In the genomic region with DNA sequence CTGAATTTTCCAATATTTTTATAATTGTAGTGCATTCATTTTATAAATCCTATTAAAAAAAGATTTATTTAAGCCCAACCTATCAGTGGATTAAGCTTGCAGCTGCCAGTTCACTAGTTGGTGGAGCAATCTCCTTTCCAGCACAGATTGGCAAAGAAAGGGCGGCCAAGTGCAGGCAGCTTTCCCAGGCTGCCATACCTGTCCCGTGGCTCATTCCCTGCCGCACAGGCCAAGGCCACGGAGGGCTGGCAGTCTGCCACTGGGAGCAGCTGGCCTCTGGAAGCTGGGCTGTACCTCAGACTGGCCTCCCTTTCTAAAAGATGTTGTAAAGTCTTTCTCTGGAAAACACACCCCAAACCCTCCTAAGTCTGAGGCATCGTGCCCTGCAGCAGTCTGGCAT, we compare ENCODE assay signal across 8 cellular contexts.
DNase-seq lines count a peak whose midpoint lies in the region; ATAC-seq and TF ChIP-seq lines count a peak whose summit lies in the region.

No MANE protein-coding gene starts in this region.

- H3K23ac ChIP-seq in trophoblast cell (ENCODE audit: low read length), result no peak overlapping the region

- WGBS in trophoblast cell (ENCODE audit: extremely low coverage, insufficient coverage, insufficient read length), result no CpG with 5 or more reads among the region's 5 CpGs

- no peak overlapping the region for H3K14ac ChIP-seq in trophoblast cell (ENCODE audit: low read length)

- H4K8ac ChIP-seq in trophoblast cell (ENCODE audit: low read depth, low read length), result no peak overlapping the region

- no peak overlapping the region for H4K91ac ChIP-seq in trophoblast cell (ENCODE audit: low read depth, low read length)

- no peak overlapping the region for H2BK12ac ChIP-seq in trophoblast cell (ENCODE audit: low read length)

- H3K27me3 ChIP-seq in fibroblast of lung (ENCODE audit: control insufficient read depth, insufficient read depth, low read length) (no peaks in the 10 kb centered on the region), trophoblast cell (ENCODE audit: insufficient read depth, low read length) (no peaks in the 10 kb centered on the region)

- no peak overlapping the region for H3K4me2 ChIP-seq in fibroblast of lung (ENCODE audit: extremely low read depth, insufficient read depth, low read length)
- H3K4me2 ChIP-seq in trophoblast cell (ENCODE audit: low read length), result no peak overlapping the region

- no peak overlapping the region for H4K12ac ChIP-seq in trophoblast cell (ENCODE audit: low read depth, low read length)

- H3K9me3 ChIP-seq in fibroblast of lung (ENCODE audit: control insufficient read depth, insufficient read depth, low read depth, low read length) (no peaks in the 10 kb centered on the region), trophoblast cell (ENCODE audit: insufficient read depth, low read depth, low read length) (no peaks in the 10 kb centered on the region)

- no peak overlapping the region for H2AK5ac ChIP-seq in trophoblast cell (ENCODE audit: low read length)

- no peaks in the 10 kb centered on the region for H3K79me1 ChIP-seq in trophoblast cell (ENCODE audit: low read length)

- H3K27ac ChIP-seq in fibroblast of lung (ENCODE audit: insufficient read depth, low read length), result no peak overlapping the region
- H3K27ac ChIP-seq in trophoblast cell (ENCODE audit: low read depth, low read length), result no peak overlapping the region

- DNase-seq in EH (ENCODE audit: low read depth) (peak; percentile 62), NCI-H82 (lab: John Stamatoyannopoulos, UW) (peak; percentile 77), fibroblast of lung (ENCODE audit: low read depth in 2 of 2) (peak; percentile 86 to 90), trophoblast cell (no peak), T-helper 9 cell (no peak)
- no peak for DNase-seq in activated CD4-positive, alpha-beta T cell treated with anti-CD3 and anti-CD28 coated beads, Interleukin-2, amount 50 U/mL, for 48 hours

- H3K18ac ChIP-seq in trophoblast cell (ENCODE audit: low read length), result no peak overlapping the region

- H2AFZ ChIP-seq in fibroblast of lung (ENCODE audit: low read length) (no peak overlapping the region), trophoblast cell (ENCODE audit: insufficient read depth, low read length, poor library complexity) (no peak overlapping the region)

- H3K4me1 ChIP-seq in fibroblast of lung (ENCODE audit: control insufficient read depth, extremely low read depth, insufficient read depth, low read length) (no peaks in the 10 kb centered on the region), trophoblast cell (ENCODE audit: control insufficient read depth in 1 of 2, insufficient read depth in 2 of 2, low read length in 2 of 2) (no peaks in the 10 kb centered on the region)

- ATAC-seq in GM19324 (IDR thresholded peaks at IDR 0.05; ENCODE audit: low FRiP score, unreplicated experiment) (no peak), HG02938 (IDR thresholded peaks at IDR 0.05; ENCODE audit: unreplicated experiment) (no peak)

- no peaks in the 10 kb centered on the region for H3K36me3 ChIP-seq in fibroblast of lung (ENCODE audit: control insufficient read depth, insufficient read depth, low read length)
- H3K36me3 ChIP-seq in trophoblast cell (ENCODE audit: control insufficient read depth in 1 of 2, insufficient read depth in 2 of 2, low read length in 2 of 2), result no peaks in the 10 kb centered on the region

- H3K4me3 ChIP-seq in fibroblast of lung (replicated peaks in 1 of 4; ENCODE audit: control extremely low read depth in 1 of 4, insufficient read depth in 1 of 4, low read depth in 3 of 4, low read length in 4 of 4), result no peak overlapping the region
- H3K4me3 ChIP-seq in trophoblast cell (ENCODE audit: low read depth, low read length), result no peak overlapping the region

- H4K20me1 ChIP-seq in fibroblast of lung (ENCODE audit: control insufficient read depth, extremely low read depth, insufficient read depth, low read length), result no peaks in the 10 kb centered on the region

- H3K4ac ChIP-seq in trophoblast cell (ENCODE audit: low read depth, low read length), result no peak overlapping the region

- H3K9ac ChIP-seq in fibroblast of lung (ENCODE audit: insufficient read depth, low read length) (no peak overlapping the region), trophoblast cell (ENCODE audit: low read length) (peak overlapping the region; percentile 72)

- no peak for TF ChIP-seq CTCF in fibroblast of lung (conservative IDR thresholded peaks at IDR 0.05 in 1 of 2, IDR thresholded peaks at IDR 0.05 in 1 of 2; ENCODE audit: low read depth in 1 of 2, low read length in 2 of 2)

- H2BK5ac ChIP-seq in trophoblast cell (ENCODE audit: low read depth, low read length, poor library complexity), result no peak overlapping the region

- no peak overlapping the region for H2BK120ac ChIP-seq in trophoblast cell (ENCODE audit: insufficient read depth, low read length, poor library complexity)

- H3K79me2 ChIP-seq in fibroblast of lung (ENCODE audit: control insufficient read depth, insufficient read depth, low read length), result no peaks in the 10 kb centered on the region
- H3K79me2 ChIP-seq in trophoblast cell (ENCODE audit: control insufficient read depth, insufficient read depth, low read length, poor library complexity), result no peaks in the 10 kb centered on the region

Comparison
In these comparisons a context has a peak if more than half of its experiments do, and no peak if none do; other contexts are left out.
1. DNase-seq: peak in EH (single experiment), NCI-H82 (single experiment) and fibroblast of lung (2 of 2); none in trophoblast cell (0 of 2), T-helper 9 cell (single experiment) and activated CD4-positive, alpha-beta T cell treated with anti-CD3 and anti-CD28 coated beads, Interleukin-2, amount 50 U/mL, for 48 hours (0 of 2).